1 cellular context compared by ENCODE assay signal in genomic region chr1:110462093-110462492, GRCh38.
TF ChIP-seq lines count a peak whose summit lies in the region.

No MANE protein-coding gene starts in this region.

TF ChIP-seq in H1, 55 proteins besides CTCF, POLR2A, EP300 and RAD21:
- TF ChIP-seq E2F6 (IDR thresholded peaks at IDR 0.05) (no peak), KDM1A (IDR thresholded peaks at IDR 0.05; ENCODE audit: borderline replicate concordance, low read length) (0 out of 2 replicates have a peak, but pooled peaks have one; percentile 59)
TF ChIP-seq in H1: peak in this region for 1.
